Comparison of ENCODE assay signal across 15 cellular contexts in genomic region chr15:43237842-43238470, GRCh38. TPM values are rescaled to one million over a fixed set of nuclear protein-coding genes. Genes with fewer than 3 reads are reported as not detected.
"Had no signal": no experiment of that assay in that cellular context is flagged by ENCODE, and none has a peak within 500 bp of the region (broad histone marks: within the 10 kb centered on the region; RNA-seq: fewer than 3 reads in every experiment).

No MANE protein-coding gene starts in this region.

- H3K4me3 Mint-ChIP-seq: brain; naive thymus-derived CD8-positive, alpha-beta T cell; stimulated activated effector memory CD8-positive, alpha-beta T cell treated with anti-CD3 and anti-CD28 coated beads, Interleukin-12 subunit alpha, Interleukin-12 subunit beta, amount 100 ng/mL, for 72 hours; T-helper 17 cell had no signal

- ATAC-seq: naive thymus-derived CD8-positive, alpha-beta T cell; stimulated activated effector memory CD8-positive, alpha-beta T cell treated with anti-CD3 and anti-CD28 coated beads, Interleukin-12 subunit alpha, Interleukin-12 subunit beta, amount 100 ng/mL, for 72 hours; T-helper 17 cell had no signal

- H3K9me3 Mint-ChIP-seq: naive thymus-derived CD8-positive, alpha-beta T cell; stimulated activated effector memory CD8-positive, alpha-beta T cell treated with anti-CD3 and anti-CD28 coated beads, Interleukin-12 subunit alpha, Interleukin-12 subunit beta, amount 100 ng/mL, for 72 hours had no signal

- H3K4me1 ChIP-seq: lower lobe of right lung, tibial nerve had no signal

- H3K27ac Mint-ChIP-seq: stimulated activated effector memory CD8-positive, alpha-beta T cell treated with anti-CD3 and anti-CD28 coated beads, Interleukin-12 subunit alpha, Interleukin-12 subunit beta, amount 100 ng/mL, for 72 hours; T-helper 17 cell had no signal

- H3K4me3 ChIP-seq: lower lobe of right lung, ovary, tibial nerve had no signal

- DNase-seq: activated naive CD4-positive, alpha-beta T cell treated with Interleukin-2 at 50 U/mL for 16 hours; amniotic stem cell; dermis blood vessel endothelial cell; hypothalamus; lower lobe of right lung; naive thymus-derived CD8-positive, alpha-beta T cell; ovary; retina; small intestine; T-helper 17 cell had no signal

- H3K36me3 Mint-ChIP-seq: brain; naive thymus-derived CD8-positive, alpha-beta T cell; stimulated activated effector memory CD8-positive, alpha-beta T cell treated with anti-CD3 and anti-CD28 coated beads, Interleukin-12 subunit alpha, Interleukin-12 subunit beta, amount 100 ng/mL, for 72 hours had no signal

- H3K9me3 ChIP-seq: lower lobe of right lung, ovary, tibial nerve had no signal

- H3K27me3 ChIP-seq: ovary, tibial nerve had no signal

- H3K4me1 Mint-ChIP-seq: stimulated activated effector memory CD8-positive, alpha-beta T cell treated with anti-CD3 and anti-CD28 coated beads, Interleukin-12 subunit alpha, Interleukin-12 subunit beta, amount 100 ng/mL, for 72 hours had no signal

- FAIRE-seq: small intestine had no signal

- H3K27ac ChIP-seq: lower lobe of right lung, ovary, tibial nerve had no signal

- H3K36me3 ChIP-seq: lower lobe of right lung, ovary, tibial nerve had no signal

RNA-seq across cellular contexts. Expression of gene EPB42, which starts 17.1 kb away (rescaled TPM):
- total RNA-seq: dermis blood vessel endothelial cell; epithelial cell of proximal tubule; lower lobe of right lung; naive thymus-derived CD8-positive, alpha-beta T cell; T-helper 17 cell had no signal
- polyA plus RNA-seq: naive thymus-derived CD8-positive, alpha-beta T cell; ovary; small intestine had no signal

RNA-seq across cellular contexts. Expression of gene TGM5, which starts 28.8 kb away (rescaled TPM):
- total RNA-seq: dermis blood vessel endothelial cell; mononuclear cell; naive thymus-derived CD8-positive, alpha-beta T cell; ovary; T-helper 17 cell; tibial nerve had no signal
- polyA plus RNA-seq: naive thymus-derived CD8-positive, alpha-beta T cell; ovary had no signal
